Comparison of ENCODE assay signal across 8 cellular contexts in the genomic region with DNA sequence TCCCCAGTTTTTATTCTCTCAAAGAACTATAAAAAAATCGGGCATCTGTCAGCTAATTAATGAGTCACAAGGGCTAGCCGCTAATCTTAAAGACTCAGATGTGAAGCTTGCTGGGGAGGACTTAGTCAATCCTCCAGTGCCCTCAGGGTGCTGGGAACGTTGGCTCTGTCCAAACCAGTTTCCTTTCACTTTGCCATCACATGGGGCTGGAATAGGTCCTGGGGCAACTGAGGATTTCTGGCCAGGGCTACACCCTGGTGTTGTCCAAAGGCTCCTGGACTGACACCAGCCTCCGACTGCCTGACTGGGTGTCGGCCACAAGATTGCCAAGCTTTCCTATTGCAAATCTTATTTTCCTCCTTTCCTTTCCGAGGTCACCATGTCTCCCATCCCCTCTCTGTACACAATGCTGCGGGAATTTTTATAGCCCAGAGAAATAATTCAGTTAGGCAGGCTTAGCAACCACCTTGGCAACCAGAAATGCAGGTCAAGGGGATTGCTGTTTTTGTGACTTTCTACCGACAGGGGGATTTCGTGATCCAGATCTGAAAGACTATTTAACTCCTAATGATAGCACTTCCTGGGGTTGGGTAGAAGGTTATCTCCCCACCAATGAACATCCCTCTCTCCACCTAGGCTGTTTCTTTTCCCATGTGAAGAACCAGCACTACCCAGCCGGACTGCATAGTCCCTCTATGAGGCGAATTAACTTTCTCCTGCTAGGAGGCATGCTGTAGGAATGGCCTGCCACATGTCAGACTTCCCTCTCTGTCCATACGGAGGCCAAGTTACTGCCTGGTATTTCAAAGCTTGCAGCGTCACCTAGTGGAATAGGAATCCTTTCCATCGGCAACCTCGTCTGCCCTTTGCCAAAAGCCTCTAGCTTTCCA. TPM values are rescaled to one million over a fixed set of nuclear protein-coding genes. Genes with fewer than 3 reads are reported as not detected.
DNase-seq lines count a peak whose midpoint lies in the region; ATAC-seq and TF ChIP-seq lines count a peak whose summit lies in the region.

No MANE protein-coding gene starts in this region.

- H3K36me3 Mint-ChIP-seq in endothelial cell (ENCODE audit: low read depth, unreplicated experiment) (peaks cover 20% of the 10 kb centered on the region), neural progenitor cell (peaks cover 5% of the 10 kb centered on the region)

- H3K4me3 Mint-ChIP-seq in endothelial cell (ENCODE audit: unreplicated experiment) (no peak overlapping the region), neural progenitor cell (no peak overlapping the region)

- H3K9me3 Mint-ChIP-seq in endothelial cell (ENCODE audit: unreplicated experiment), result peaks cover 22% of the 10 kb centered on the region
- H3K9me3 Mint-ChIP-seq in neural progenitor cell, result peaks cover 47% of the 10 kb centered on the region

- H3K4me1 ChIP-seq in neural progenitor cell, result no peaks in the 10 kb centered on the region

- no peaks in the 10 kb centered on the region for H3K79me2 ChIP-seq in neural progenitor cell (ENCODE audit: low read depth)

- H3K4me3 ChIP-seq in neural progenitor cell, result no peak overlapping the region

- DNase-seq in NCI-H82 (lab: John Stamatoyannopoulos, UW) (peak; percentile 83), endothelial cell (ENCODE audit: low spot score) (no peak), neural progenitor cell (ENCODE audit: low spot score) (peak; percentile 30), inferior parietal cortex (ENCODE audit: extremely low spot score) (no peak), NCI-H2196 treated with DMSO at 0.1 percent for 48 hours (lab: John Stamatoyannopoulos, UW; ENCODE audit: unreplicated experiment) (no peak)
- no peak for DNase-seq in activated naive CD4-positive, alpha-beta T cell (lab: John Stamatoyannopoulos, UW)

- no peak overlapping the region for H3K9ac ChIP-seq in neural progenitor cell

- ATAC-seq in HG03442 (IDR thresholded peaks at IDR 0.05; ENCODE audit: unreplicated experiment), result no peak

- H3K27ac ChIP-seq in C4-2B (no peak overlapping the region), neural progenitor cell (no peak overlapping the region)

- no peaks in the 10 kb centered on the region for H3F3A ChIP-seq in neural progenitor cell (ENCODE audit: low read depth)

- H4K20me1 ChIP-seq in neural progenitor cell (ENCODE audit: low read depth), result no peaks in the 10 kb centered on the region

- TF ChIP-seq CTCF in C4-2B (conservative IDR thresholded peaks at IDR 0.05), result peak; percentile 24; the same call in 1 of the 2 replicates
- TF ChIP-seq CTCF in endothelial cell (IDR thresholded peaks at IDR 0.05; ENCODE audit: unreplicated experiment), result no peak
- TF ChIP-seq CTCF in neural progenitor cell (IDR thresholded peaks at IDR 0.05), result peak; percentile 27

- H3K4me1 Mint-ChIP-seq in endothelial cell (ENCODE audit: unreplicated experiment) (peaks cover 9% of the 10 kb centered on the region), neural progenitor cell (no peaks in the 10 kb centered on the region)

- H3K27ac Mint-ChIP-seq in endothelial cell (ENCODE audit: unreplicated experiment), result peak overlapping the region; percentile 53
- no peak overlapping the region for H3K27ac Mint-ChIP-seq in neural progenitor cell

- H2AFZ ChIP-seq in neural progenitor cell (replicated peaks), result no peak overlapping the region

- no peaks in the 10 kb centered on the region for H3K36me3 ChIP-seq in neural progenitor cell

- H3K9me3 ChIP-seq in neural progenitor cell (ENCODE audit: low read depth), result peaks cover 23% of the 10 kb centered on the region

- H3K4me2 ChIP-seq in neural progenitor cell, result no peak overlapping the region

- H3K27me3 Mint-ChIP-seq in endothelial cell (ENCODE audit: unreplicated experiment) (peaks cover 8% of the 10 kb centered on the region), neural progenitor cell (ENCODE audit: insufficient read depth, low read depth) (peaks cover 2% of the 10 kb centered on the region)

- H3K27me3 ChIP-seq in neural progenitor cell, result no peaks in the 10 kb centered on the region

RNA-seq across cellular contexts. Expression of a gene that starts 29.9 kb away (rescaled TPM):
- total RNA-seq in endothelial cell (ENCODE audit: unreplicated experiment) (6.1 TPM), neural progenitor cell (ENCODE audit: low replicate concordance) (7.2 and 11.5 TPM in 2 replicates)

Comparison
In these comparisons a context has a peak if more than half of its experiments do, and no peak if none do; other contexts are left out.
1. DNase-seq: peak in NCI-H82 (single experiment) and neural progenitor cell (single experiment); none in endothelial cell (single experiment), inferior parietal cortex (single experiment), NCI-H2196 treated with DMSO at 0.1 percent for 48 hours (single experiment) and activated naive CD4-positive, alpha-beta T cell (0 of 4).